ENCODE assay signal across 8 cellular contexts in the genomic region with DNA sequence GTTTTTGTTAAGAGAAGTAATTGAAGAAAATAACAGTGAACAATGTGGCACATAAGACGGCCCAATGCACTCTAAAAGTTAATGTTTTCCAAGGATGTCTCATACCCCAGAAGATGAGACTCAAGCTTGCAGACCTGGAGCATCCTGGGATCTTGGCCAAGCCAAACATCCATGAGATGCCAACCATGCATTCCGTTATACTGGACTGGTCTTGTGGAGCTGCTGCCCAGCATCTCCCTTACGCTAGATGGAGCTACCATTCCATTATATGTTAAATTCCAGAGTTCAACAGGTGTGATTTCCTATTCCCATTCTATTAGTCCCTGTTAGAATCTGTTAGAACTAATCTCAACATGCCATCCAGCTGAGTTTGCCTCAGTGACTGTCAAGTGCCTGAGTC.
DNase-seq lines count a peak whose midpoint lies in the region; FAIRE-seq and TF ChIP-seq lines count a peak whose summit lies in the region.

No MANE protein-coding gene starts in this region.

- H3K27ac ChIP-seq in MM.1S (ENCODE audit: low read length): no peak overlapping the region
- no peak overlapping the region for H3K27ac ChIP-seq in neural progenitor cell

- H3K79me2 ChIP-seq in MM.1S (ENCODE audit: low read length) (no peaks in the 10 kb centered on the region), neural progenitor cell (ENCODE audit: low read depth) (no peaks in the 10 kb centered on the region)

- H3K27ac Mint-ChIP-seq in neural progenitor cell (no peak overlapping the region), mesothelial cell of epicardium (no peak overlapping the region)

- H3K36me3 ChIP-seq in GM06990 (ENCODE audit: control insufficient read depth, insufficient read depth, low read length): no peaks in the 10 kb centered on the region
- no peaks in the 10 kb centered on the region for H3K36me3 ChIP-seq in MM.1S (replicated peaks; ENCODE audit: insufficient read depth, low read length)
- H3K36me3 ChIP-seq in bronchial epithelial cell (ENCODE audit: control insufficient read depth, insufficient read depth, low read length): no peaks in the 10 kb centered on the region
- no peaks in the 10 kb centered on the region for H3K36me3 ChIP-seq in neural progenitor cell

- no peak overlapping the region for H2AFZ ChIP-seq in MM.1S (ENCODE audit: low read length)
- no peak overlapping the region for H2AFZ ChIP-seq in neural progenitor cell (replicated peaks)

- no peaks in the 10 kb centered on the region for H3K4me1 ChIP-seq in MM.1S (ENCODE audit: low read length)
- H3K4me1 ChIP-seq in neural progenitor cell: no peaks in the 10 kb centered on the region

- H3K9me3 Mint-ChIP-seq in neural progenitor cell (peaks cover 22% of the 10 kb centered on the region), mesothelial cell of epicardium (peaks cover 3% of the 10 kb centered on the region)

- no peaks in the 10 kb centered on the region for H3F3A ChIP-seq in MM.1S (ENCODE audit: insufficient read depth, low read length)
- H3F3A ChIP-seq in neural progenitor cell (ENCODE audit: low read depth): no peaks in the 10 kb centered on the region

- H3K4me3 ChIP-seq in GM06990 (replicated peaks; ENCODE audit: low read depth, low read length) (no peak overlapping the region), MM.1S (ENCODE audit: low read length) (no peak overlapping the region), bronchial epithelial cell (ENCODE audit: low read depth, low read length) (no peak overlapping the region), neural progenitor cell (no peak overlapping the region)

- H3K9ac ChIP-seq in MM.1S (ENCODE audit: low read length): no peak overlapping the region
- H3K9ac ChIP-seq in neural progenitor cell: no peak overlapping the region

- H3K4me2 ChIP-seq in MM.1S (ENCODE audit: low read depth, low read length) (no peak overlapping the region), neural progenitor cell (no peak overlapping the region)

- H3K36me3 Mint-ChIP-seq in neural progenitor cell: peaks cover 1% of the 10 kb centered on the region
- no peaks in the 10 kb centered on the region for H3K36me3 Mint-ChIP-seq in mesothelial cell of epicardium

- no peaks in the 10 kb centered on the region for H3K9me3 ChIP-seq in MM.1S (replicated peaks; ENCODE audit: insufficient read depth, low read length)
- H3K9me3 ChIP-seq in neural progenitor cell (ENCODE audit: low read depth): no peaks in the 10 kb centered on the region

- H3K4me1 Mint-ChIP-seq in neural progenitor cell: no peaks in the 10 kb centered on the region
- H3K4me1 Mint-ChIP-seq in mesothelial cell of epicardium: no peaks in the 10 kb centered on the region

- FAIRE-seq in bronchial epithelial cell (lab: Jason Lieb, UNC): no peak

- H3K9me2 ChIP-seq in MM.1S (replicated peaks; ENCODE audit: insufficient read depth, low read length): no peaks in the 10 kb centered on the region

- DNase-seq in GM06990 (ENCODE audit: extremely low read depth, insufficient read length): no peak
- DNase-seq in MM.1S: peak; percentile 8
- DNase-seq in bronchial epithelial cell (ENCODE audit: low read depth): peak; percentile 75
- DNase-seq in neural progenitor cell (ENCODE audit: low spot score): peak; percentile 51
- DNase-seq in stimulated activated CD4-positive, alpha-beta T cell treated with anti-CD3 and anti-CD28 coated beads, Interleukin-4, amount 100 ng/mL, for 4 hours: no peak
- no peak for DNase-seq in mesothelial cell of epicardium (ENCODE audit: low spot score in 2 of 2, unreplicated experiment in 2 of 2)
- DNase-seq in activated CD4-positive, alpha-beta T cell treated with anti-CD3 and anti-CD28 coated beads, Interleukin-2, amount 50 U/mL, for 4 hours: no peak
- no peak for DNase-seq in UCSD-AML1 (lab: John Stamatoyannopoulos, UW; ENCODE audit: unreplicated experiment)

- H3K27me3 ChIP-seq in GM06990 (replicated peaks; ENCODE audit: control insufficient read depth, insufficient read depth, low read length) (no peaks in the 10 kb centered on the region), MM.1S (replicated peaks; ENCODE audit: insufficient read depth, low read length) (no peaks in the 10 kb centered on the region), bronchial epithelial cell (ENCODE audit: control insufficient read depth, insufficient read depth, low read length) (no peaks in the 10 kb centered on the region), neural progenitor cell (no peaks in the 10 kb centered on the region)

- no peak overlapping the region for H3K4me3 Mint-ChIP-seq in neural progenitor cell
- no peak overlapping the region for H3K4me3 Mint-ChIP-seq in mesothelial cell of epicardium

- no peaks in the 10 kb centered on the region for H4K20me1 ChIP-seq in MM.1S (ENCODE audit: insufficient read depth, low read length)
- H4K20me1 ChIP-seq in neural progenitor cell (ENCODE audit: low read depth): no peaks in the 10 kb centered on the region

- peak; percentile 47 for TF ChIP-seq CTCF in GM06990 (IDR thresholded peaks at IDR 0.05; ENCODE audit: insufficient read depth, low read length, poor library complexity, severe bottlenecking)
- TF ChIP-seq CTCF in MM.1S (IDR thresholded peaks at IDR 0.05; ENCODE audit: low read length): peak; percentile 49
- peak; percentile 79 for TF ChIP-seq CTCF in bronchial epithelial cell (IDR thresholded peaks at IDR 0.05; ENCODE audit: insufficient read depth, low read length, severe bottlenecking)
- TF ChIP-seq CTCF in neural progenitor cell (IDR thresholded peaks at IDR 0.05): peak; percentile 69
- TF ChIP-seq CTCF in mesothelial cell of epicardium (IDR thresholded peaks at IDR 0.05; ENCODE audit: unreplicated experiment): no peak

- peaks cover 4% of the 10 kb centered on the region for H3K27me3 Mint-ChIP-seq in neural progenitor cell (ENCODE audit: insufficient read depth, low read depth)
- H3K27me3 Mint-ChIP-seq in mesothelial cell of epicardium (ENCODE audit: low read depth): peaks cover 15% of the 10 kb centered on the region

Comparison
In these comparisons a context has a peak if more than half of its experiments do, and no peak if none do; other contexts are left out.
1. DNase-seq: peak in MM.1S (single experiment), bronchial epithelial cell (single experiment) and neural progenitor cell (single experiment); none in GM06990 (single experiment), stimulated activated CD4-positive, alpha-beta T cell treated with anti-CD3 and anti-CD28 coated beads, Interleukin-4, amount 100 ng/mL, for 4 hours (0 of 2), mesothelial cell of epicardium (0 of 2), activated CD4-positive, alpha-beta T cell treated with anti-CD3 and anti-CD28 coated beads, Interleukin-2, amount 50 U/mL, for 4 hours (0 of 2) and UCSD-AML1 (single experiment).